In genomic region chr1:175192630-175193338, GRCh38 we compare ENCODE assay signal across 1 cellular context.
TF ChIP-seq lines count a peak whose summit lies in the region.

Gene KIAA0040, minus strand, starts transcription at chr1:175192776. Its CDS starts 31,763 bp downstream, at chr1:175161013.

TF ChIP-seq in HEK293, 187 proteins besides CTCF, POLR2A, EP300 and RAD21 (continued from another document):
- TF ChIP-seq ZNF518A (tag by site-specific recombination; conservative IDR thresholded peaks at IDR 0.05; ENCODE audit: low read depth) = no peak; the same call in 1 of the 2 replicates
- TF ChIP-seq ZNF423 (tag by site-specific recombination; IDR thresholded peaks at IDR 0.05) = no peak
- peak; percentile 84 for TF ChIP-seq SP3 (tag by site-specific recombination; IDR thresholded peaks at IDR 0.05)
- no peak for TF ChIP-seq ZNF580 (tag by site-specific recombination; IDR thresholded peaks at IDR 0.05)
- 0 out of 2 replicates have a peak, but pooled peaks have one; percentile 25 for TF ChIP-seq GLIS1 (tag by site-specific recombination; IDR thresholded peaks at IDR 0.05)
- no peak for TF ChIP-seq ZNF555 (tag by site-specific recombination; conservative IDR thresholded peaks at IDR 0.05)
- no peak for TF ChIP-seq KLF7 (tag by site-specific recombination; IDR thresholded peaks at IDR 0.05; ENCODE audit: borderline replicate concordance)
